ENCODE assay signal across 22 cellular contexts in genomic region chr2:162704496-162704895, GRCh38.
"Had no signal": no experiment of that assay in that cellular context is flagged by ENCODE, and none has a peak within 500 bp of the region (broad histone marks: within the 10 kb centered on the region; RNA-seq: fewer than 3 reads in every experiment).

No MANE protein-coding gene starts in this region.

- H3K27ac ChIP-seq: epithelial cell of prostate, esophagus muscularis mucosa, gastrocnemius medialis, pancreas, stomach, thoracic aorta, transverse colon had no signal

- H3K4me1 Mint-ChIP-seq: immature natural killer cell, naive B cell had no signal

- H3K9me3 Mint-ChIP-seq: dendritic cell treated with granulocyte-macrophage colony-stimulating factor and Interleukin-4, amounts not matched to agents 40 ng/mL and 50 ng/mL, for 4 days; nephron had no signal

- DNase-seq: effector memory CD8-positive, alpha-beta T cell; gastrocnemius medialis; immature natural killer cell; left cardiac atrium; left ventricle myocardium superior; mesenchymal stem cell; naive B cell; occipital lobe; pancreas; right cardiac atrium; small intestine; stimulated activated CD4-positive, alpha-beta T cell treated with anti-CD3 and anti-CD28 coated beads, Interleukin-12 subunit alpha, Interleukin-12 subunit beta, amount 100 ng/mL, for 4 hours; stimulated activated naive CD4-positive, alpha-beta T cell; stomach; transverse colon had no signal

- H3K36me3 ChIP-seq: esophagus muscularis mucosa, gastrocnemius medialis, pancreas, stomach, thoracic aorta, transverse colon had no signal

- H3K4me1 ChIP-seq: esophagus muscularis mucosa, transverse colon had no signal

- H3K27ac Mint-ChIP-seq: dendritic cell treated with granulocyte-macrophage colony-stimulating factor and Interleukin-4, amounts not matched to agents 40 ng/mL and 50 ng/mL, for 4 days; effector memory CD8-positive, alpha-beta T cell; immature natural killer cell; naive B cell; nephron; progenitor cell of endocrine pancreas had no signal

- H3K4me3 ChIP-seq: esophagus muscularis mucosa, gastrocnemius medialis, lung, pancreas, stomach, thoracic aorta, transverse colon had no signal

- ATAC-seq: effector memory CD8-positive, alpha-beta T cell; gastrocnemius medialis; left cardiac atrium; left ventricle myocardium superior; pancreas; right cardiac atrium had no signal

- H3K27me3 Mint-ChIP-seq: dendritic cell treated with granulocyte-macrophage colony-stimulating factor and Interleukin-4, amounts not matched to agents 40 ng/mL and 50 ng/mL, for 4 days; effector memory CD8-positive, alpha-beta T cell; naive B cell; progenitor cell of endocrine pancreas had no signal

- H3K4me3 Mint-ChIP-seq: dendritic cell treated with granulocyte-macrophage colony-stimulating factor and Interleukin-4, amounts not matched to agents 40 ng/mL and 50 ng/mL, for 4 days; effector memory CD8-positive, alpha-beta T cell; immature natural killer cell; naive B cell; nephron had no signal

- H3K27me3 ChIP-seq: esophagus muscularis mucosa, gastrocnemius medialis, pancreas, stomach, transverse colon had no signal

- H3K36me3 Mint-ChIP-seq: immature natural killer cell, naive B cell had no signal

- H3K9me3 ChIP-seq: esophagus muscularis mucosa, gastrocnemius medialis, pancreas, stomach, thoracic aorta, transverse colon had no signal
